ENCODE assay signal across 14 cellular contexts in genomic region chr9:8799231-8800014, GRCh38.
A peak's percentile ranks its signal among the peaks of the same experiment; 100 is the strongest.
DNase-seq lines count a peak whose midpoint lies in the region; ATAC-seq and TF ChIP-seq lines count a peak whose summit lies in the region.
"Had no signal": no experiment of that assay in that cellular context is flagged by ENCODE, and none has a peak within 500 bp of the region (broad histone marks: within the 10 kb centered on the region; RNA-seq: fewer than 3 reads in every experiment).

No MANE protein-coding gene starts in this region.

- H4K20me1 ChIP-seq in osteoblast (ENCODE audit: insufficient read depth, low read length): no peaks in the 10 kb centered on the region

- no peaks in the 10 kb centered on the region for H3K9me3 Mint-ChIP-seq in nephron
- no peaks in the 10 kb centered on the region for H3K9me3 Mint-ChIP-seq in stimulated activated naive B cell treated with anti-CD40 and anti-IgM and Interleukin-4, amounts not matched to agents 10 μg/mL and 1 μg/mL and 100 μg/mL, for 72 hours
- H3K9me3 Mint-ChIP-seq: CD8-positive, alpha-beta memory T cell had no signal

- H3K4me3 ChIP-seq in HUES64 (ENCODE audit: low read length) (no peak overlapping the region), dorsolateral prefrontal cortex (no peak overlapping the region), osteoblast (ENCODE audit: insufficient read depth, low read length) (no peak overlapping the region)

- no peak for ATAC-seq in GM21737 (IDR thresholded peaks at IDR 0.05; ENCODE audit: unreplicated experiment)
- no peak for ATAC-seq in GM21528 (IDR thresholded peaks at IDR 0.05; ENCODE audit: low FRiP score, unreplicated experiment)
- ATAC-seq in stimulated activated naive B cell treated with anti-CD40 and anti-IgM and Interleukin-4, amounts not matched to agents 10 μg/mL and 1 μg/mL and 100 μg/mL, for 72 hours (replicated peaks): no peak
- ATAC-seq: HCT116, HepG2 had no signal

- peak overlapping the region in 1 of 3 experiments; percentile 8 for H3K4me3 Mint-ChIP-seq in nephron
- no peak overlapping the region for H3K4me3 Mint-ChIP-seq in stimulated activated naive B cell treated with anti-CD40 and anti-IgM and Interleukin-4, amounts not matched to agents 10 μg/mL and 1 μg/mL and 100 μg/mL, for 72 hours
- H3K4me3 Mint-ChIP-seq: CD8-positive, alpha-beta memory T cell had no signal

- peaks cover 29% of the 10 kb centered on the region for H3K4me1 Mint-ChIP-seq in nephron
- H3K4me1 Mint-ChIP-seq in stimulated activated naive B cell treated with anti-CD40 and anti-IgM and Interleukin-4, amounts not matched to agents 10 μg/mL and 1 μg/mL and 100 μg/mL, for 72 hours: no peaks in the 10 kb centered on the region
- H3K4me1 Mint-ChIP-seq: CD8-positive, alpha-beta memory T cell had no signal

- no peak overlapping the region for H2AFZ ChIP-seq in osteoblast (ENCODE audit: low read length)

- H3K27ac Mint-ChIP-seq in nephron: peak overlapping the region; percentile 56 to 92 (median 77)
- H3K27ac Mint-ChIP-seq in stimulated activated naive B cell treated with anti-CD40 and anti-IgM and Interleukin-4, amounts not matched to agents 10 μg/mL and 1 μg/mL and 100 μg/mL, for 72 hours: no peak overlapping the region
- H3K27ac Mint-ChIP-seq: CD8-positive, alpha-beta memory T cell had no signal

- H3K4me1 ChIP-seq in HUES64 (ENCODE audit: insufficient read depth, low read length) (peaks cover 25% of the 10 kb centered on the region), osteoblast (ENCODE audit: insufficient read depth, low read length) (no peaks in the 10 kb centered on the region)

- no peaks in the 10 kb centered on the region for H3K79me2 ChIP-seq in osteoblast (ENCODE audit: insufficient read depth, low read length)

- H3K4me2 ChIP-seq in osteoblast (ENCODE audit: insufficient read depth, low read length): no peak overlapping the region

- TF ChIP-seq CTCF in dorsolateral prefrontal cortex (IDR thresholded peaks at IDR 0.05 in 54 of 56, conservative IDR thresholded peaks at IDR 0.05 in 2 of 56; ENCODE audit: low read depth in 1 of 56, partially characterized antibody in 56 of 56) (no peak), nephron (IDR thresholded peaks at IDR 0.05; ENCODE audit: unreplicated experiment in 3 of 3) (no peak), osteoblast (IDR thresholded peaks at IDR 0.05; ENCODE audit: extremely low read depth, low read depth, low read length) (no peak)

- intact Hi-C loops in dorsolateral prefrontal cortex (cut with DNase I): no loop called here

- H3K36me3 Mint-ChIP-seq in nephron (ENCODE audit: low read depth): peaks cover 8% of the 10 kb centered on the region
- no peaks in the 10 kb centered on the region for H3K36me3 Mint-ChIP-seq in stimulated activated naive B cell treated with anti-CD40 and anti-IgM and Interleukin-4, amounts not matched to agents 10 μg/mL and 1 μg/mL and 100 μg/mL, for 72 hours
- H3K36me3 Mint-ChIP-seq: CD8-positive, alpha-beta memory T cell had no signal

- DNase-seq in dorsolateral prefrontal cortex (no peak), osteoblast (ENCODE audit: insufficient read length, low spot score, missing footprints) (no peak)
- no peak for DNase-seq in stimulated activated naive B cell treated with anti-CD40 and anti-IgM and Interleukin-4, amounts not matched to agents 10 μg/mL and 1 μg/mL and 100 μg/mL, for 72 hours
- DNase-seq: ACHN; CD8-positive, alpha-beta memory T cell; KBM-7; NCI-H1694 treated with DMSO at 0.1 percent for 48 hours; NCI-H510A treated with DMSO at 0.1 percent for 48 hours had no signal

- H3K9me3 ChIP-seq in HUES64 (ENCODE audit: insufficient read depth, low read depth, low read length): no peaks in the 10 kb centered on the region
- H3K9me3 ChIP-seq in osteoblast (ENCODE audit: low read depth, low read length): no peaks in the 10 kb centered on the region

- H3K27me3 ChIP-seq in HUES64 (ENCODE audit: insufficient read depth, low read length) (no peaks in the 10 kb centered on the region), dorsolateral prefrontal cortex (no peaks in the 10 kb centered on the region), osteoblast (ENCODE audit: insufficient read depth, low read length) (no peaks in the 10 kb centered on the region)

- no peak overlapping the region for H3K9ac ChIP-seq in HUES64 (ENCODE audit: low read depth, low read length)

- H3K36me3 ChIP-seq in HUES64 (ENCODE audit: insufficient read depth, low read length) (no peaks in the 10 kb centered on the region), osteoblast (ENCODE audit: insufficient read depth, low read length) (no peaks in the 10 kb centered on the region)

- H3K27ac ChIP-seq in HUES64 (ENCODE audit: low read depth, low read length) (peak overlapping the region; percentile 36; the same call in 1 of the 2 replicates), dorsolateral prefrontal cortex (peak overlapping the region in 30 of 59 donors; percentile 0 to 82 (median 56)), osteoblast (ENCODE audit: low read depth, low read length) (no peak overlapping the region)

- no peaks in the 10 kb centered on the region for H3K27me3 Mint-ChIP-seq in nephron (ENCODE audit: low read depth)
- H3K27me3 Mint-ChIP-seq in stimulated activated naive B cell treated with anti-CD40 and anti-IgM and Interleukin-4, amounts not matched to agents 10 μg/mL and 1 μg/mL and 100 μg/mL, for 72 hours: no peaks in the 10 kb centered on the region
- H3K27me3 Mint-ChIP-seq: CD8-positive, alpha-beta memory T cell had no signal
